ENCODE assay signal across 32 cellular contexts in genomic region chrX:67570839-67571238, GRCh38. TPM values are rescaled to one million over a fixed set of nuclear protein-coding genes. Genes with fewer than 3 reads are reported as not detected.
"Had no signal": no experiment of that assay in that cellular context is flagged by ENCODE, and none has a peak within 500 bp of the region (broad histone marks: within the 10 kb centered on the region; RNA-seq: fewer than 3 reads in every experiment).

No MANE protein-coding gene starts in this region.

- H3K9me3 ChIP-seq: gastrocnemius medialis, ovary, prostate gland, vagina had no signal

- H3K4me1 ChIP-seq: prostate gland had no signal

- H3K36me3 Mint-ChIP-seq: immature natural killer cell; naive B cell; stimulated activated memory B cell treated with anti-CD40 and anti-IgM and Interleukin-4, amounts not matched to agents 10 μg/mL and 1 μg/mL and 100 μg/mL, for 72 hours; type B pancreatic cell had no signal

- H3K9me3 Mint-ChIP-seq: activated B cell treated with CpG ODN at 0.5 μM for 24 hours; activated CD8-positive, alpha-beta T cell treated with anti-CD3 and anti-CD28 coated beads for 36 hours; activated T-cell treated with anti-CD3 and anti-CD28 coated beads, Interleukin-2, amount 50 U/mL, for 4 hours; activated T-helper 17 cell treated with anti-CD3 and anti-CD28 coated beads, Interleukin-2, amount 50 U/mL, for 72 hours; naive B cell; stimulated activated memory B cell treated with anti-CD40 and anti-IgM and Interleukin-4, amounts not matched to agents 10 μg/mL and 1 μg/mL and 100 μg/mL, for 72 hours; stimulated activated naive CD8-positive, alpha-beta T cell treated with anti-CD3 and anti-CD28 coated beads, Interleukin-15, amount 100 ng/mL, for 72 hours; type B pancreatic cell had no signal

- H3K4me3 ChIP-seq: gastrocnemius medialis, ovary, prostate gland, smooth muscle cell, vagina had no signal

- H3K27ac Mint-ChIP-seq: activated B cell treated with CpG ODN at 0.5 μM for 24 hours; activated CD8-positive, alpha-beta T cell treated with anti-CD3 and anti-CD28 coated beads for 36 hours; activated T-helper 17 cell treated with anti-CD3 and anti-CD28 coated beads, Interleukin-2, amount 50 U/mL, for 72 hours; effector memory CD8-positive, alpha-beta T cell; immature natural killer cell; naive B cell; nephron progenitor cell; stimulated activated memory B cell treated with anti-CD40 and anti-IgM and Interleukin-4, amounts not matched to agents 10 μg/mL and 1 μg/mL and 100 μg/mL, for 72 hours; stimulated activated naive CD8-positive, alpha-beta T cell treated with anti-CD3 and anti-CD28 coated beads, Interleukin-15, amount 100 ng/mL, for 72 hours; type B pancreatic cell had no signal

- H3K4me3 Mint-ChIP-seq: activated B cell treated with CpG ODN at 0.5 μM for 24 hours; activated CD8-positive, alpha-beta T cell treated with anti-CD3 and anti-CD28 coated beads for 36 hours; activated T-cell treated with anti-CD3 and anti-CD28 coated beads, Interleukin-2, amount 50 U/mL, for 4 hours; activated T-helper 17 cell treated with anti-CD3 and anti-CD28 coated beads, Interleukin-2, amount 50 U/mL, for 72 hours; effector memory CD8-positive, alpha-beta T cell; immature natural killer cell; naive B cell; nephron progenitor cell; stimulated activated memory B cell treated with anti-CD40 and anti-IgM and Interleukin-4, amounts not matched to agents 10 μg/mL and 1 μg/mL and 100 μg/mL, for 72 hours; stimulated activated naive CD8-positive, alpha-beta T cell treated with anti-CD3 and anti-CD28 coated beads, Interleukin-15, amount 100 ng/mL, for 72 hours; type B pancreatic cell had no signal

- H3K36me3 ChIP-seq: gastrocnemius medialis, ovary, prostate gland, vagina had no signal

- DNase-seq: activated B cell treated with CpG ODN at 0.5 μM for 24 hours; activated CD4-positive, alpha-beta T cell treated with anti-CD3 and anti-CD28 coated beads, Interleukin-2, amount 50 U/mL, for 1 hour; activated CD8-positive, alpha-beta T cell treated with anti-CD3 and anti-CD28 coated beads for 36 hours; activated gamma-delta T cell treated with Interleukin-2 at 50 U/mL for 16 hours; activated naive CD4-positive, alpha-beta T cell treated with anti-CD3 and anti-CD28 coated beads, Interleukin-2, amount 50 U/mL, for 16 hours; activated T-cell treated with anti-CD3 and anti-CD28 coated beads, Interleukin-2, amount 50 U/mL, for 4 hours; amniotic stem cell; caudate nucleus; cortex of kidney; effector memory CD8-positive, alpha-beta T cell; erythroblast; gastrocnemius medialis; head of caudate nucleus; hippocampal formation; immature natural killer cell; kidney; naive B cell; nephron progenitor cell; ovary; retina; stimulated activated CD4-positive, alpha-beta T cell treated with anti-CD3 and anti-CD28 coated beads, Interleukin-1b, Interleukin-23, amount 100 ng/mL, for 48 hours; stimulated activated CD4-positive, alpha-beta T cell treated with anti-CD3 and anti-CD28 coated beads, Interleukin-4, amount 100 ng/mL, for 4 hours; stimulated activated CD8-positive, alpha-beta memory T cell treated with anti-CD3 and anti-CD28 coated beads, Interleukin-4, amount 100 ng/mL, for 48 hours; stimulated activated naive CD8-positive, alpha-beta T cell treated with anti-CD3 and anti-CD28 coated beads, Interleukin-15, amount 100 ng/mL, for 72 hours; substantia nigra had no signal

- H3K27ac ChIP-seq: gastrocnemius medialis, ovary, prostate gland, vagina had no signal

- H3K27me3 ChIP-seq: gastrocnemius medialis, ovary, vagina had no signal

- H3K27me3 Mint-ChIP-seq: activated B cell treated with CpG ODN at 0.5 μM for 24 hours; activated CD8-positive, alpha-beta T cell treated with anti-CD3 and anti-CD28 coated beads for 36 hours; activated T-helper 17 cell treated with anti-CD3 and anti-CD28 coated beads, Interleukin-2, amount 50 U/mL, for 72 hours; effector memory CD8-positive, alpha-beta T cell; stimulated activated memory B cell treated with anti-CD40 and anti-IgM and Interleukin-4, amounts not matched to agents 10 μg/mL and 1 μg/mL and 100 μg/mL, for 72 hours; stimulated activated naive CD8-positive, alpha-beta T cell treated with anti-CD3 and anti-CD28 coated beads, Interleukin-15, amount 100 ng/mL, for 72 hours; type B pancreatic cell had no signal

- H3K4me1 Mint-ChIP-seq: activated B cell treated with CpG ODN at 0.5 μM for 24 hours; activated T-helper 17 cell treated with anti-CD3 and anti-CD28 coated beads, Interleukin-2, amount 50 U/mL, for 72 hours; immature natural killer cell; naive B cell; nephron progenitor cell; stimulated activated memory B cell treated with anti-CD40 and anti-IgM and Interleukin-4, amounts not matched to agents 10 μg/mL and 1 μg/mL and 100 μg/mL, for 72 hours; stimulated activated naive CD8-positive, alpha-beta T cell treated with anti-CD3 and anti-CD28 coated beads, Interleukin-15, amount 100 ng/mL, for 72 hours had no signal

- ATAC-seq: activated CD8-positive, alpha-beta T cell treated with anti-CD3 and anti-CD28 coated beads for 36 hours; activated T-cell treated with anti-CD3 and anti-CD28 coated beads, Interleukin-2, amount 50 U/mL, for 4 hours; activated T-helper 17 cell treated with anti-CD3 and anti-CD28 coated beads, Interleukin-2, amount 50 U/mL, for 72 hours; effector memory CD8-positive, alpha-beta T cell; gastrocnemius medialis; stimulated activated memory B cell treated with anti-CD40 and anti-IgM and Interleukin-4, amounts not matched to agents 10 μg/mL and 1 μg/mL and 100 μg/mL, for 72 hours; stimulated activated naive CD8-positive, alpha-beta T cell treated with anti-CD3 and anti-CD28 coated beads, Interleukin-15, amount 100 ng/mL, for 72 hours had no signal

- H3K4me2 ChIP-seq: smooth muscle cell had no signal

RNA-seq across cellular contexts. Expression of gene AR, which starts 27.0 kb away (rescaled TPM):
- total RNA-seq: activated B cell treated with CpG ODN at 0.5 μM for 24 hours; activated CD8-positive, alpha-beta T cell treated with anti-CD3 and anti-CD28 coated beads for 36 hours; T-helper 1 cell treated with Interleukin-12 subunit alpha and Interleukin-12 subunit beta and Interleukin-4 antibody, amounts not matched to agents 30 ng/mL and 1 ng/mL, for 36 hours had no signal
